In the genomic region with DNA sequence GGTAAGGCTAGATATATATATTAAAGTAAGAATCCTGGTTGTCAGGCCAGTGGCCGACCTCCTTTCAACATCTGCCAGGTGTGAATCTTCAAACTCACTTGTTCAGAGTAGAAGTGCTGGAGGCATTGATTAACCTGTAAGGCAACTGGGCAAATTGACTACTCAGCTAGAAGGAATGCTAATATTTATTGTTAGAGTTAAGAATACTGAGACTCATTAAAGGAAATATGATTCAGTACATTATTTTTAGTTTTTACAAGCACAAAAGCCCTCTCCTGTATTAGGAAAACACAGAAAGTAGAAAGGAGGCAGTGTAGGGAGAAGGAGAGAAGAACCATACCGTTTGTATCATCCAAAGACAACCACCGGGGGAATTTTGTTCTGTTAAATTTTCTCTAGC, we compare ENCODE assay signal across 18 cellular contexts. TPM values are rescaled to one million over a fixed set of nuclear protein-coding genes. Genes with fewer than 3 reads are reported as not detected.
DNase-seq lines count a peak whose midpoint lies in the region; ATAC-seq and TF ChIP-seq lines count a peak whose summit lies in the region.
"Had no signal": no experiment of that assay in that cellular context is flagged by ENCODE, and none has a peak within 500 bp of the region (broad histone marks: within the 10 kb centered on the region; RNA-seq: fewer than 3 reads in every experiment).

No MANE protein-coding gene starts in this region.

- peaks cover 94% of the 10 kb centered on the region for H3K79me2 ChIP-seq in DOHH2 (ENCODE audit: control insufficient read depth, low read length)

- no peak for ATAC-seq in T-helper 17 cell
- ATAC-seq in activated CD8-positive, alpha-beta memory T cell treated with anti-CD3 and anti-CD28 coated beads, Interleukin-2, amount 10 ng/mL, durations not matched to agents 7 days and 5 days: no peak
- no peak for ATAC-seq in upper lobe of right lung
- ATAC-seq: mucosa of descending colon, right lobe of liver had no signal

- H3K36me3 Mint-ChIP-seq in T-helper 17 cell (ENCODE audit: low read depth): peaks cover 10% of the 10 kb centered on the region
- H3K36me3 Mint-ChIP-seq in activated CD8-positive, alpha-beta memory T cell treated with anti-CD3 and anti-CD28 coated beads, Interleukin-2, amount 10 ng/mL, durations not matched to agents 7 days and 5 days: peaks cover 64% of the 10 kb centered on the region

- TF ChIP-seq POLR2A in erythroblast (IDR thresholded peaks at IDR 0.05; ENCODE audit: low read length): no peak

- peak overlapping the region; percentile 58 for H3K4me2 ChIP-seq in DOHH2 (ENCODE audit: low read length)

- no peaks in the 10 kb centered on the region for H3K27me3 Mint-ChIP-seq in T-helper 17 cell
- H3K27me3 Mint-ChIP-seq in activated CD8-positive, alpha-beta memory T cell treated with anti-CD3 and anti-CD28 coated beads, Interleukin-2, amount 10 ng/mL, durations not matched to agents 7 days and 5 days: no peaks in the 10 kb centered on the region

- H3K36me3 ChIP-seq in DOHH2 (ENCODE audit: control insufficient read depth, low read length): peaks cover 68% of the 10 kb centered on the region
- no peaks in the 10 kb centered on the region for H3K36me3 ChIP-seq in upper lobe of right lung
- H3K36me3 ChIP-seq: HAP-1, right lobe of liver had no signal

- POLR2A ChIA-PET in AG04450 (lab: Yijun Ruan, JAX): no interaction called here

- TF ChIP-seq CTCF in AG04450 (IDR thresholded peaks at IDR 0.05; ENCODE audit: low read depth, low read length) (peak; percentile 38; the same call in 1 of the 2 replicates), DOHH2 (IDR thresholded peaks at IDR 0.05; ENCODE audit: low read depth, low read length, poor library complexity, severe bottlenecking) (no peak), fibroblast of villous mesenchyme (IDR thresholded peaks at IDR 0.05; ENCODE audit: insufficient read depth, low read depth, low read length) (no peak), upper lobe of right lung (IDR thresholded peaks at IDR 0.05) (no peak)

- peaks cover 12% of the 10 kb centered on the region for H3K9me3 Mint-ChIP-seq in activated CD8-positive, alpha-beta memory T cell treated with anti-CD3 and anti-CD28 coated beads, Interleukin-2, amount 10 ng/mL, durations not matched to agents 7 days and 5 days (ENCODE audit: low read depth)

- H3K4me3 Mint-ChIP-seq in T-helper 17 cell: no peak overlapping the region
- no peak overlapping the region for H3K4me3 Mint-ChIP-seq in activated CD8-positive, alpha-beta memory T cell treated with anti-CD3 and anti-CD28 coated beads, Interleukin-2, amount 10 ng/mL, durations not matched to agents 7 days and 5 days

- H4K20me1 ChIP-seq in DOHH2 (ENCODE audit: control insufficient read depth, insufficient read depth, low read depth, low read length): no peaks in the 10 kb centered on the region

- H3K4me1 Mint-ChIP-seq in T-helper 17 cell: peaks cover 54% of the 10 kb centered on the region
- peaks cover 39% of the 10 kb centered on the region for H3K4me1 Mint-ChIP-seq in activated CD8-positive, alpha-beta memory T cell treated with anti-CD3 and anti-CD28 coated beads, Interleukin-2, amount 10 ng/mL, durations not matched to agents 7 days and 5 days

- no peaks in the 10 kb centered on the region for H3K9me2 ChIP-seq in DOHH2 (replicated peaks; ENCODE audit: control insufficient read depth, low read length)

- intact Hi-C loops in upper lobe of right lung (cut with DNase I): no loop called here

- H3K27me3 ChIP-seq in AG04450 (ENCODE audit: control insufficient read depth, insufficient read depth, low read length) (no peaks in the 10 kb centered on the region), DOHH2 (ENCODE audit: control insufficient read depth, low read length) (no peaks in the 10 kb centered on the region), upper lobe of right lung (no peaks in the 10 kb centered on the region)
- H3K27me3 ChIP-seq: right lobe of liver, testis had no signal

- no peak overlapping the region for H3K4me3 ChIP-seq in AG04450 (ENCODE audit: low read depth, low read length)
- peak overlapping the region; percentile 46 for H3K4me3 ChIP-seq in DOHH2 (ENCODE audit: low read length)
- no peak overlapping the region for H3K4me3 ChIP-seq in fibroblast of villous mesenchyme (ENCODE audit: low read depth, low read length)
- H3K4me3 ChIP-seq in upper lobe of right lung: no peak overlapping the region
- H3K4me3 ChIP-seq: HAP-1, mucosa of descending colon, right lobe of liver, testis had no signal

- H3K27ac ChIP-seq in AG04450 (ENCODE audit: low read depth, low read length) (no peak overlapping the region), DOHH2 (ENCODE audit: low read depth, low read length) (peak overlapping the region; percentile 98), upper lobe of right lung (no peak overlapping the region)
- H3K27ac ChIP-seq: right lobe of liver, testis had no signal

- DNase-seq in AG04450 (ENCODE audit: low read depth, low spot score): peak; percentile 26
- DNase-seq in T-helper 17 cell: no peak
- peak; percentile 16 for DNase-seq in fibroblast of villous mesenchyme (ENCODE audit: low read depth)
- no peak for DNase-seq in activated CD8-positive, alpha-beta memory T cell treated with anti-CD3 and anti-CD28 coated beads, Interleukin-2, amount 10 ng/mL, durations not matched to agents 7 days and 5 days
- no peak for DNase-seq in upper lobe of right lung
- DNase-seq in erythroblast (lab: John Stamatoyannopoulos, UW): no peak
- DNase-seq in NCI-H187 treated with DMSO at 0.1 percent for 48 hours (lab: John Stamatoyannopoulos, UW): no peak
- DNase-seq: activated effector memory CD4-positive, alpha-beta T cell treated with Interleukin-2 at 50 U/mL for 16 hours; kidney; mucosa of descending colon; NCI-H1930; NCI-H510A; right lobe of liver; SIG-M5; stimulated activated CD4-positive, alpha-beta T cell treated with anti-CD3 and anti-CD28 coated beads, Interleukin-1b, Interleukin-23, amount 100 ng/mL, for 48 hours; testis had no signal

- CTCF ChIA-PET in AG04450 (lab: Charles Lee): interaction anchor here (0.8 to 3.7 kb wide), 9 partner anchors 11 to 189 kb away, joined by 3 to 14 read pairs (median 4); no protein-coding TSS in a partner anchor
- CTCF ChIA-PET in activated CD8-positive, alpha-beta memory T cell treated with anti-CD3 and anti-CD28 coated beads, Interleukin-2, amount 10 ng/mL, durations not matched to agents 7 days and 5 days (lab: Charles Lee): interaction anchor here (0.9 to 3.3 kb wide), 6 partner anchors 13 to 109 kb away, joined by 3 to 10 read pairs (median 4); no protein-coding TSS in a partner anchor

- H3K4me1 ChIP-seq in DOHH2 (ENCODE audit: control insufficient read depth, low read length): peaks cover 81% of the 10 kb centered on the region
- no peaks in the 10 kb centered on the region for H3K4me1 ChIP-seq in upper lobe of right lung
- H3K4me1 ChIP-seq: right lobe of liver, testis had no signal

- H3F3A ChIP-seq in DOHH2 (ENCODE audit: control insufficient read depth, insufficient read depth): peaks cover 23% of the 10 kb centered on the region

- H3K9me3 ChIP-seq in AG04450 (ENCODE audit: control insufficient read depth, insufficient read depth, low read length) (peaks cover 7% of the 10 kb centered on the region), DOHH2 (ENCODE audit: control insufficient read depth, insufficient read depth, low read length) (peaks cover 10% of the 10 kb centered on the region; the same call in 1 of the 2 replicates), T-helper 17 cell (ENCODE audit: control insufficient read depth, low read length, poor library complexity, severe bottlenecking) (peaks cover 3% of the 10 kb centered on the region), upper lobe of right lung (no peaks in the 10 kb centered on the region)
- H3K9me3 ChIP-seq: HAP-1, mucosa of descending colon, right lobe of liver, testis had no signal

- H3K27ac Mint-ChIP-seq in T-helper 17 cell: peak overlapping the region; percentile 93
- no peak overlapping the region for H3K27ac Mint-ChIP-seq in activated CD8-positive, alpha-beta memory T cell treated with anti-CD3 and anti-CD28 coated beads, Interleukin-2, amount 10 ng/mL, durations not matched to agents 7 days and 5 days

RNA-seq across cellular contexts. Expression of gene RIPOR2, which starts 53.5 kb away (rescaled TPM):
- polyA plus RNA-seq in AG04450 (2011; rRNA removed): 7.3 TPM in 2 replicates
- polyA minus RNA-seq in AG04450 (2011; rRNA and poly(A)+ RNA removed): 10.6 and 10.9 TPM in 2 replicates
- 100 to 1,000 TPM; 296 to 364 TPM for total RNA-seq in T-helper 17 cell
- 5.2 and 15.8 TPM in 2 replicates for total RNA-seq in fibroblast of villous mesenchyme
- total RNA-seq in activated CD8-positive, alpha-beta memory T cell treated with anti-CD3 and anti-CD28 coated beads, Interleukin-2, amount 10 ng/mL, durations not matched to agents 7 days and 5 days: 100 to 1,000 TPM in 1 of 2 experiments, 10 to 100 TPM in 1; 53.4 to 104 TPM
- total RNA-seq in upper lobe of right lung: 25.6 TPM

Comparison
In these comparisons a context has a peak if more than half of its experiments do, and no peak if none do; other contexts are left out.
1. DNase-seq: peak in AG04450 (single experiment) and fibroblast of villous mesenchyme (single experiment); none in T-helper 17 cell (0 of 3), activated CD8-positive, alpha-beta memory T cell treated with anti-CD3 and anti-CD28 coated beads, Interleukin-2, amount 10 ng/mL, durations not matched to agents 7 days and 5 days (single experiment), upper lobe of right lung (single experiment), erythroblast (0 of 2) and NCI-H187 treated with DMSO at 0.1 percent for 48 hours (single experiment).